Comparison of ENCODE assay signal across 1 cellular context in the genomic region with DNA sequence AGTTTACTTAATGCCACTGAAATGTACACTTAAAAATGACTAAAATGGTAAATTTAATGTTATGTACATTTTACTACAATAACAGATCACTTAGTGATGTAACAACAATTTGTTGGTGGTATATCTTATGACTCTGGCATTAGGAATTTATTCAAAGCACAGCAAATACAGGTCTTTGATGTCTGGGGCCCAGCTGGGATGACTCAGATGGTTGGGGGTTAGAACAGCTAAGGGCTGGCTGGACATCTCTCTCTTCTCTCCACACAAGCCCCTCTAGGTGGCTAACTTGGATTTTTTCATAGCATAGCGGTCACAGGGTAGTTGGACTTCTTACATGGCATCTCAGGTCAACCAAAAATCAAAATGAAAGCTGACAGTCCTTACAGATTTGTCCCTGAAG.
TF ChIP-seq lines count a peak whose summit lies in the region.

No MANE protein-coding gene starts in this region.

TF ChIP-seq in H1, 55 proteins besides CTCF, POLR2A, EP300 and RAD21:
- no peak for TF ChIP-seq KDM1A (IDR thresholded peaks at IDR 0.05; ENCODE audit: borderline replicate concordance, low read length)
- TF ChIP-seq JUND (IDR thresholded peaks at IDR 0.05; ENCODE audit: low read length) = peak; percentile 78; the same call in 1 of the 2 replicates
